Comparison of ENCODE assay signal across 24 cellular contexts in genomic region chr20:57465486-57465885, GRCh38. TPM values are rescaled to one million over a fixed set of nuclear protein-coding genes. Genes with fewer than 3 reads are reported as not detected.
DNase-seq lines count a peak whose midpoint lies in the region; ATAC-seq, FAIRE-seq and TF ChIP-seq lines count a peak whose summit lies in the region.
"Had no signal": no experiment of that assay in that cellular context is flagged by ENCODE, and none has a peak within 500 bp of the region (broad histone marks: within the 10 kb centered on the region; RNA-seq: fewer than 3 reads in every experiment).

No MANE protein-coding gene starts in this region.

- TF ChIP-seq CTCF in chondrocyte (IDR thresholded peaks at IDR 0.05) (no peak), lower lobe of right lung (IDR thresholded peaks at IDR 0.05) (no peak), spleen (IDR thresholded peaks at IDR 0.05 in 8 of 11, conservative IDR thresholded peaks at IDR 0.05 in 3 of 11) (no peak), prostate gland (IDR thresholded peaks at IDR 0.05) (no peak)

- no peak for TF ChIP-seq POLR2A in spleen (IDR thresholded peaks at IDR 0.05)
- TF ChIP-seq POLR2A in prostate gland (IDR thresholded peaks at IDR 0.05), result no peak
- no peak for TF ChIP-seq POLR2A in H54 (IDR thresholded peaks at IDR 0.05; ENCODE audit: low read depth, low read length)

- FAIRE-seq in HTR-8/SVneo (lab: Jason Lieb, UNC) (peak; percentile 33), H54 (lab: Jason Lieb, UNC) (no peak)

- H3K4me1 Mint-ChIP-seq in chondrocyte (ENCODE audit: low read depth), result no peaks in the 10 kb centered on the region

- intact Hi-C loops in lower lobe of right lung (cut with DNase I), result no loop called here
- intact Hi-C loops in spleen (cut with DNase I; ENCODE audit: low total_unique reads), result no loop called here
- intact Hi-C loops in prostate gland (cut with DNase I), result no loop called here

- H3K36me3 ChIP-seq in lower lobe of right lung, result no peaks in the 10 kb centered on the region
- H3K36me3 ChIP-seq in spleen, result no peaks in the 10 kb centered on the region
- H3K36me3 ChIP-seq in prostate gland, result no peaks in the 10 kb centered on the region
- H3K36me3 ChIP-seq: MG63, SJSA1 had no signal

- H3K4me3 Mint-ChIP-seq in chondrocyte (ENCODE audit: unreplicated experiment), result no peak overlapping the region

- H3K27ac ChIP-seq in lower lobe of right lung (no peak overlapping the region), spleen (peak overlapping the region in 2 of 8 donors; percentile 75 to 78), prostate gland (no peak overlapping the region)
- H3K27ac ChIP-seq: C4-2B, PC-9, SJSA1 had no signal

- H3K4me1 ChIP-seq in lower lobe of right lung (no peaks in the 10 kb centered on the region), spleen (peaks cover 11 to 82% (median 53%) of the 10 kb centered on the region in 6 donors), prostate gland (replicated peaks) (no peaks in the 10 kb centered on the region)
- H3K4me1 ChIP-seq: SJSA1 had no signal

- DNase-seq in HTR-8/SVneo (ENCODE audit: insufficient read length, low spot score) (no peak), chondrocyte (ENCODE audit: low spot score) (peak; percentile 48), lower lobe of right lung (peak; percentile 19), spleen (peak; percentile 44), DMS114 treated with DMSO at 0.1 percent for 48 hours (lab: John Stamatoyannopoulos, UW; ENCODE audit: unreplicated experiment) (no peak), DMS153 treated with DMSO at 0.1 percent for 48 hours (lab: John Stamatoyannopoulos, UW; ENCODE audit: unreplicated experiment) (no peak), prostate gland (ENCODE audit: low spot score) (no peak), H54 (ENCODE audit: insufficient read length, low spot score) (no peak)
- DNase-seq: DMS153, H7, IMR-90, KG1, NCI-H1417, NCI-H1694, NCI-H2029 treated with DMSO at 0.1 percent for 48 hours, NCI-H2227 treated with DMSO at 0.1 percent for 48 hours, Right ventricle myocardium superior had no signal

- H3K27me3 ChIP-seq in lower lobe of right lung (ENCODE audit: low read depth), result peaks cover 4% of the 10 kb centered on the region
- peaks cover 0 to 3% (median 0%) of the 10 kb centered on the region in 7 donors for H3K27me3 ChIP-seq in spleen (replicated peaks in 1 of 7)
- H3K27me3 ChIP-seq in prostate gland (replicated peaks; ENCODE audit: insufficient read depth), result no peaks in the 10 kb centered on the region
- H3K27me3 ChIP-seq: MG63, SJSA1 had no signal

- H3K27ac Mint-ChIP-seq in chondrocyte (ENCODE audit: unreplicated experiment), result no peak overlapping the region

- H3K4me3 ChIP-seq in lower lobe of right lung, result no peak overlapping the region
- no peak overlapping the region for H3K4me3 ChIP-seq in spleen
- H3K4me3 ChIP-seq in prostate gland, result no peak overlapping the region
- H3K4me3 ChIP-seq: MG63, PC-9, SJSA1 had no signal

- 94 to 100% (median 97%) methylated on average over 8 of the region's 8 CpGs for WGBS in spleen, 5 donors
- 95% methylated on average over 8 of the region's 8 CpGs for WGBS in prostate gland

- no peaks in the 10 kb centered on the region for H3K36me3 Mint-ChIP-seq in chondrocyte (ENCODE audit: low read depth)

- H3K9me3 ChIP-seq in lower lobe of right lung (no peaks in the 10 kb centered on the region), spleen (no peaks in the 10 kb centered on the region), prostate gland (no peaks in the 10 kb centered on the region)
- H3K9me3 ChIP-seq: MG63, SJSA1 had no signal

- peaks cover under 1% of the 10 kb centered on the region for H3K27me3 Mint-ChIP-seq in chondrocyte (ENCODE audit: low read depth)

- no peaks in the 10 kb centered on the region for H3K9me3 Mint-ChIP-seq in chondrocyte (ENCODE audit: low read depth)

- ATAC-seq in lower lobe of right lung, result no peak

RNA-seq across cellular contexts. Expression of gene CTCFL, which starts 59.5 kb away (rescaled TPM):
- total RNA-seq in chondrocyte (not detected in 3 replicates), lower lobe of right lung (not detected), spleen (under 1 TPM in 1 of 7 donors, not detected in 6; 0.26 TPM), prostate gland (10 to 100 TPM in 1 of 2 donors, not detected in 1; 10.8 TPM)
- polyA plus RNA-seq in spleen, result under 1 TPM in 2 of 3 donors, not detected in 1; 0.23 to 0.45 TPM
- total RNA-seq: Calu3, IMR-90, NCI-H460, PC-9, Right ventricle myocardium superior, RPMI7951, SJSA1 had no signal
- polyA plus RNA-seq: IMR-90 had no signal

Comparison
In these comparisons a context has a peak if more than half of its experiments do, and no peak if none do; other contexts are left out.
1. DNase-seq: peak in chondrocyte (single experiment), lower lobe of right lung (single experiment) and spleen (single experiment); none in HTR-8/SVneo (single experiment), DMS114 treated with DMSO at 0.1 percent for 48 hours (single experiment), DMS153 treated with DMSO at 0.1 percent for 48 hours (single experiment), prostate gland (single experiment) and H54 (single experiment).